In genomic region chr1:6496360-6496704, GRCh38 we compare ENCODE assay signal across 8 cellular contexts. TPM values are rescaled to one million over a fixed set of nuclear protein-coding genes. Genes with fewer than 3 reads are reported as not detected.
A peak's percentile ranks its signal among the peaks of the same experiment; 100 is the strongest.
DNase-seq lines count a peak whose midpoint lies in the region; ATAC-seq and TF ChIP-seq lines count a peak whose summit lies in the region.

No MANE protein-coding gene starts in this region.

- H3K27ac Mint-ChIP-seq in T-helper 17 cell = no peak overlapping the region

- H3K36me3 ChIP-seq in DND-41 (ENCODE audit: insufficient read depth, low read length) (no peaks in the 10 kb centered on the region), osteoblast (ENCODE audit: insufficient read depth, low read length) (no peaks in the 10 kb centered on the region)

- no peak for ATAC-seq in DND-41 (ENCODE audit: insufficient read depth, low read depth)
- ATAC-seq in T-helper 17 cell = no peak
- ATAC-seq in HG03469 (IDR thresholded peaks at IDR 0.05; ENCODE audit: unreplicated experiment) = no peak

- DNase-seq in DND-41 = no peak
- DNase-seq in T-helper 17 cell = no peak
- DNase-seq in fibroblast of the aortic adventitia (ENCODE audit: low read depth) = no peak
- no peak for DNase-seq in osteoblast (ENCODE audit: insufficient read length, low spot score, missing footprints)
- DNase-seq in SKM-1 treated with dmso at 0.1 percent for 144 hours (lab: John Stamatoyannopoulos, UW; ENCODE audit: unreplicated experiment) = no peak
- DNase-seq in NCI-H1105 (lab: John Stamatoyannopoulos, UW) = no peak
- DNase-seq in ACHN = no peak

- H3K9me3 ChIP-seq in DND-41 (ENCODE audit: insufficient read depth, low read length, severe bottlenecking) = no peaks in the 10 kb centered on the region
- no peaks in the 10 kb centered on the region for H3K9me3 ChIP-seq in T-helper 17 cell (ENCODE audit: control insufficient read depth, low read length, poor library complexity, severe bottlenecking)
- H3K9me3 ChIP-seq in osteoblast (ENCODE audit: low read depth, low read length) = no peaks in the 10 kb centered on the region

- peaks cover 22% of the 10 kb centered on the region for H3K4me1 Mint-ChIP-seq in T-helper 17 cell

- peak overlapping the region; percentile 72 for H3K4me3 Mint-ChIP-seq in T-helper 17 cell

- H3K4me1 ChIP-seq in DND-41 (ENCODE audit: insufficient read depth, low read length) (peaks cover 33% of the 10 kb centered on the region), osteoblast (ENCODE audit: insufficient read depth, low read length) (peaks cover 33% of the 10 kb centered on the region)

- H3K4me3 ChIP-seq in DND-41 (ENCODE audit: low read depth in 1 of 2, low read length in 2 of 2) = no peak overlapping the region
- peak overlapping the region; percentile 82 for H3K4me3 ChIP-seq in fibroblast of the aortic adventitia (ENCODE audit: low read depth, low read length)
- H3K4me3 ChIP-seq in osteoblast (ENCODE audit: insufficient read depth, low read length) = peak overlapping the region; percentile 79

- no peak for TF ChIP-seq CTCF in DND-41 (IDR thresholded peaks at IDR 0.05; ENCODE audit: borderline replicate concordance, extremely low read depth, low read length, poor library complexity, severe bottlenecking)
- TF ChIP-seq CTCF in fibroblast of the aortic adventitia (IDR thresholded peaks at IDR 0.05; ENCODE audit: insufficient read depth, low read length) = no peak
- TF ChIP-seq CTCF in osteoblast (IDR thresholded peaks at IDR 0.05; ENCODE audit: extremely low read depth, low read depth, low read length) = no peak

- in situ Hi-C loops in ACHN (cut with HindIII; ENCODE audit: low pct_ligation_motif_present, low pct_unique_long_range_greater_than_20kb, low sequenced_read_pairs) = no loop called here

- no peak overlapping the region for H3K9ac ChIP-seq in DND-41 (ENCODE audit: low read depth, low read length)

- H4K20me1 ChIP-seq in DND-41 (ENCODE audit: insufficient read depth, low read length) (0 out of 2 replicates have a peak, but pooled peaks cover 2% of the 10 kb centered on the region), osteoblast (ENCODE audit: insufficient read depth, low read length) (no peaks in the 10 kb centered on the region)

- H3K4me2 ChIP-seq in DND-41 (ENCODE audit: insufficient read depth, low read length) (0 out of 2 replicates have a peak overlapping the region, but pooled peaks have one; percentile 100), osteoblast (ENCODE audit: insufficient read depth, low read length) (peak overlapping the region; percentile 86)

- H3K79me2 ChIP-seq in DND-41 (ENCODE audit: insufficient read depth, low read length) = no peaks in the 10 kb centered on the region
- H3K79me2 ChIP-seq in osteoblast (ENCODE audit: insufficient read depth, low read length) = no peaks in the 10 kb centered on the region

- H3K36me3 Mint-ChIP-seq in T-helper 17 cell (ENCODE audit: low read depth) = no peaks in the 10 kb centered on the region

- peaks cover 11% of the 10 kb centered on the region for H3K27me3 ChIP-seq in DND-41 (ENCODE audit: insufficient read depth, low read length, poor library complexity)
- no peaks in the 10 kb centered on the region for H3K27me3 ChIP-seq in osteoblast (ENCODE audit: insufficient read depth, low read length)

- no peak overlapping the region for H3K27ac ChIP-seq in DND-41 (ENCODE audit: low read length)
- no peak overlapping the region for H3K27ac ChIP-seq in osteoblast (ENCODE audit: low read depth, low read length)

- peaks cover 2% of the 10 kb centered on the region for H3K27me3 Mint-ChIP-seq in T-helper 17 cell

- H2AFZ ChIP-seq in DND-41 (ENCODE audit: low read depth, low read length) (no peak overlapping the region), osteoblast (ENCODE audit: low read length) (peak overlapping the region; percentile 54)

RNA-seq across cellular contexts. Expression of gene PLEKHG5, which starts 4.9 kb away (rescaled TPM):
- total RNA-seq in T-helper 17 cell (10 to 100 TPM; 10.8 to 12.8 TPM), fibroblast of the aortic adventitia (ENCODE audit: low replicate concordance) (3.8 and 5.1 TPM in 2 replicates), osteoblast (11.2 and 13.3 TPM in 2 replicates)

RNA-seq across cellular contexts. Expression of gene TNFRSF25, which starts 30.4 kb away (rescaled TPM):
- total RNA-seq in T-helper 17 cell (100 to 1,000 TPM; 393 to 433 TPM), fibroblast of the aortic adventitia (ENCODE audit: low replicate concordance) (2.0 and 4.4 TPM in 2 replicates), osteoblast (3.3 and 5.0 TPM in 2 replicates)

RNA-seq across cellular contexts. Expression of gene NOL9, which starts 58.0 kb away (rescaled TPM):
- 10 to 100 TPM; 62.3 to 77.7 TPM for total RNA-seq in T-helper 17 cell
- total RNA-seq in fibroblast of the aortic adventitia (ENCODE audit: low replicate concordance) = 32.0 and 44.9 TPM in 2 replicates
- 31.1 and 32.1 TPM in 2 replicates for total RNA-seq in osteoblast

RNA-seq across cellular contexts. Expression of gene TAS1R1, which starts 58.8 kb away (rescaled TPM):
- total RNA-seq in T-helper 17 cell (not detected), fibroblast of the aortic adventitia (ENCODE audit: low replicate concordance) (not detected in 2 replicates), osteoblast (under 0.01 and 0.29 TPM in 2 replicates)

Comparison
In these comparisons a context has a peak if more than half of its experiments do, and no peak if none do; other contexts are left out.
1. H3K4me3 ChIP-seq: peak in fibroblast of the aortic adventitia (single experiment) and osteoblast (single experiment); none in DND-41 (0 of 2).
2. RNA of gene TNFRSF25, which starts 30.4 kb away (total RNA-seq): 393 to 433 TPM in T-helper 17 cell; 3.3 to 5.0 TPM in osteoblast and 2.0 to 4.4 TPM in fibroblast of the aortic adventitia; every median in the first group is over 10 times any median in the second.